Comparison of ENCODE assay signal across 1 cellular context in genomic region chr7:117951711-117952280, GRCh38.
TF ChIP-seq lines count a peak whose summit lies in the region.

No MANE protein-coding gene starts in this region.

TF ChIP-seq in GM12878, 131 proteins besides CTCF, POLR2A, EP300 and RAD21 (continued from another document):
- TF ChIP-seq KLF5 (IDR thresholded peaks at IDR 0.05; ENCODE audit: partially characterized antibody) (no peak), ZNF274 (IDR thresholded peaks at IDR 0.05; ENCODE audit: insufficient read depth, insufficient read length) (no peak), HDAC2 (IDR thresholded peaks at IDR 0.05) (no peak)
TF ChIP-seq in GM12878: peak in this region for 0.
